Comparison of ENCODE assay signal across 8 cellular contexts in genomic region chr12:47964102-47964723, GRCh38. TPM values are rescaled to one million over a fixed set of nuclear protein-coding genes. Genes with fewer than 3 reads are reported as not detected.
A peak's percentile ranks its signal among the peaks of the same experiment; 100 is the strongest.
DNase-seq lines count a peak whose midpoint lies in the region; ATAC-seq and TF ChIP-seq lines count a peak whose summit lies in the region.
"Had no signal": no experiment of that assay in that cellular context is flagged by ENCODE, and none has a peak within 500 bp of the region (broad histone marks: within the 10 kb centered on the region; RNA-seq: fewer than 3 reads in every experiment).

No MANE protein-coding gene starts in this region.

- H3K9me3 Mint-ChIP-seq in stimulated activated naive CD8-positive, alpha-beta T cell treated with anti-CD3 and anti-CD28 coated beads, Interleukin-15, amount 100 ng/mL, for 72 hours, result no peaks in the 10 kb centered on the region

- H3K4me3 Mint-ChIP-seq in stimulated activated naive CD8-positive, alpha-beta T cell treated with anti-CD3 and anti-CD28 coated beads, Interleukin-15, amount 100 ng/mL, for 72 hours, result peak overlapping the region; percentile 99 to 100

- no peaks in the 10 kb centered on the region for H3K27me3 ChIP-seq in ascending aorta

- intact Hi-C loops in ascending aorta (cut with DNase I), result loop anchor here (10.0 kb wide), 2 partner anchors 221 to 259 kb away; partner anchors contain the start of genes CCDC184 and RPAP3

- H3K4me1 ChIP-seq in ascending aorta, result peaks cover 3 to 16% of the 10 kb centered on the region in 2 donors

- POLR2A ChIA-PET in HEK293T (lab: Yijun Ruan, JAX), result interaction anchor here (0.7 to 2.3 kb wide), 4 partner anchors 10 to 193 kb away, joined by 3 to 9 read pairs (median 6); partner anchors contain the start of gene ASB8

- no peaks in the 10 kb centered on the region for H3K9me3 ChIP-seq in ascending aorta

- H3K27ac Mint-ChIP-seq in stimulated activated naive CD8-positive, alpha-beta T cell treated with anti-CD3 and anti-CD28 coated beads, Interleukin-15, amount 100 ng/mL, for 72 hours, result peak overlapping the region; percentile 67 to 97

- CTCF ChIA-PET in HEK293T (lab: Yijun Ruan, JAX), result interaction anchor here (0.6 to 2.1 kb wide), 10 partner anchors 10 to 156 kb away, joined by 3 to 10 read pairs (median 4); no protein-coding TSS in a partner anchor

- DNase-seq in GM12865 (ENCODE audit: low read depth) (peak; percentile 32), MV-4-11 (lab: John Stamatoyannopoulos, UW) (peak; percentile 3), ascending aorta (ENCODE audit: low spot score in 2 of 2) (peak in 1 of 2 donors; percentile 73), kidney tubule cell (ENCODE audit: low spot score) (peak; percentile 32), HEK293T (ENCODE audit: extremely low spot score) (no peak)
- DNase-seq in stimulated activated naive CD8-positive, alpha-beta T cell treated with anti-CD3 and anti-CD28 coated beads, Interleukin-15, amount 100 ng/mL, for 72 hours, result peak; percentile 18

- peaks cover 0 to 13% of the 10 kb centered on the region in 2 donors for H3K36me3 ChIP-seq in ascending aorta

- peaks cover 45% of the 10 kb centered on the region for H3K4me1 Mint-ChIP-seq in stimulated activated naive CD8-positive, alpha-beta T cell treated with anti-CD3 and anti-CD28 coated beads, Interleukin-15, amount 100 ng/mL, for 72 hours

- H3K27me3 Mint-ChIP-seq in stimulated activated naive CD8-positive, alpha-beta T cell treated with anti-CD3 and anti-CD28 coated beads, Interleukin-15, amount 100 ng/mL, for 72 hours, result peaks cover 31% of the 10 kb centered on the region

- peak; percentile 27 for ATAC-seq in stimulated activated naive CD8-positive, alpha-beta T cell treated with anti-CD3 and anti-CD28 coated beads, Interleukin-15, amount 100 ng/mL, for 72 hours
- no peak for ATAC-seq in HG02588 (IDR thresholded peaks at IDR 0.05; ENCODE audit: unreplicated experiment)

- TF ChIP-seq CTCF in GM12865 (IDR thresholded peaks at IDR 0.05; ENCODE audit: insufficient read depth, low read depth, low read length, missing control alignments) (no peak), ascending aorta (IDR thresholded peaks at IDR 0.05) (no peak)

- peak overlapping the region; percentile 42 to 60 for H3K27ac ChIP-seq in ascending aorta

- H3K4me3 ChIP-seq in GM12865 (ENCODE audit: low read depth, low read length), result peak overlapping the region; percentile 86
- H3K4me3 ChIP-seq in ascending aorta, result peak overlapping the region; percentile 81 to 96

TF ChIP-seq in HEK293T, 16 proteins besides CTCF, POLR2A, EP300 and RAD21:
- TF ChIP-seq BHLHE40 (IDR thresholded peaks at IDR 0.05; ENCODE audit: borderline replicate concordance), result no peak
- TF ChIP-seq CTBP1 (IDR thresholded peaks at IDR 0.05; ENCODE audit: borderline replicate concordance), result no peak
- no peak for TF ChIP-seq ARNT (IDR thresholded peaks at IDR 0.05)
- no peak for TF ChIP-seq L3MBTL2 (conservative IDR thresholded peaks at IDR 0.05)
- TF ChIP-seq SP1 (IDR thresholded peaks at IDR 0.05), result no peak

RNA-seq across cellular contexts. Expression of gene TMEM106C, which starts 0.8 kb away (rescaled TPM):
- total RNA-seq in ascending aorta, result 120 TPM

RNA-seq across cellular contexts. Expression of gene COL2A1, which starts 40.1 kb away (rescaled TPM):
- total RNA-seq in ascending aorta, result not detected
- total RNA-seq: activated CD8-positive, alpha-beta memory T cell treated with anti-CD3 and anti-CD28 coated beads for 36 hours had no signal

RNA-seq across cellular contexts. Expression of gene VDR, which starts 59.4 kb away (rescaled TPM):
- 13.1 TPM for total RNA-seq in ascending aorta
